In the genomic region with DNA sequence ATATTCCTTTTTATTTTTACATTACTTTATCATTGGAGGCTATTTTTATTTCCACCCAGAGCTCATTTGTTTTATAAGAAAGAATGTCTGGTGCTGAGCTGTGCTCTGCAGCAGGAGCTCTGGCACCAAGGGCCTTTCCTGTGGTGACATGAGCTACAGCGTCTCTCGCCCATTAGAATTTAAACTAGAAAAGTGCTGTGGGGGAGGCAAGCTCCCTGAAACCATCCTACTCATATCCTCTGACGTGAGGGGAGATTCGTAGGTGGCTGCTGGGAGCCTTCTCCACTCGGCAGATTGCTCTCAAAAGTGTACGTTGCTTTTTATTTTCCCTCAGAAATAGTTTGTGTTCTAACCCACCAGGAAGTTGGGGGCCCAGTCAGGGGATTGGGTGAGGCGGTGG, we compare ENCODE assay signal across 10 cellular contexts.
A peak's percentile ranks its signal among the peaks of the same experiment; 100 is the strongest.
DNase-seq lines count a peak whose midpoint lies in the region; ATAC-seq lines count a peak whose summit lies in the region.
"Had no signal": no experiment of that assay in that cellular context is flagged by ENCODE, and none has a peak within 500 bp of the region (broad histone marks: within the 10 kb centered on the region; RNA-seq: fewer than 3 reads in every experiment).

No MANE protein-coding gene starts in this region.

- peaks cover 90% of the 10 kb centered on the region for H3K4me1 Mint-ChIP-seq in activated naive CD4-positive, alpha-beta T cell treated with anti-CD3 and anti-CD28 coated beads, Interleukin-2, amount 50 U/mL, for 24 hours
- peaks cover 91% of the 10 kb centered on the region for H3K4me1 Mint-ChIP-seq in stimulated activated naive CD8-positive, alpha-beta T cell treated with anti-CD3 and anti-CD28 coated beads, Interleukin-15, Interleukin-2, amounts not matched to agents 100 ng/mL and 50 ng/mL, for 24 hours (ENCODE audit: low read depth)

- H3K27me3 ChIP-seq in mesenchymal stem cell (ENCODE audit: control insufficient read depth in 1 of 2, insufficient read depth in 1 of 2, low read length in 2 of 2) = no peaks in the 10 kb centered on the region

- no peaks in the 10 kb centered on the region for H3K79me1 ChIP-seq in mesenchymal stem cell (replicated peaks; ENCODE audit: low read length, poor library complexity, severe bottlenecking)

- H3K4me3 ChIP-seq in mesenchymal stem cell (ENCODE audit: insufficient read depth in 1 of 2, low read depth in 1 of 2, low read length in 2 of 2) = no peak overlapping the region
- H3K4me3 ChIP-seq: A549 had no signal

- peak overlapping the region in 1 of 2 experiments; percentile 60 for H3K18ac ChIP-seq in mesenchymal stem cell (ENCODE audit: low read depth in 1 of 2, low read length in 2 of 2)

- H4K91ac ChIP-seq in mesenchymal stem cell (ENCODE audit: low read length) = no peak overlapping the region

- H3K9ac ChIP-seq in mesenchymal stem cell (ENCODE audit: low read length) = peak overlapping the region; percentile 22

- H3K36me3 Mint-ChIP-seq in activated naive CD4-positive, alpha-beta T cell treated with anti-CD3 and anti-CD28 coated beads, Interleukin-2, amount 50 U/mL, for 24 hours = peaks cover 10% of the 10 kb centered on the region
- H3K36me3 Mint-ChIP-seq in stimulated activated naive CD8-positive, alpha-beta T cell treated with anti-CD3 and anti-CD28 coated beads, Interleukin-15, Interleukin-2, amounts not matched to agents 100 ng/mL and 50 ng/mL, for 24 hours (ENCODE audit: low read depth) = peaks cover 28% of the 10 kb centered on the region

- no peak overlapping the region for H2BK15ac ChIP-seq in mesenchymal stem cell (ENCODE audit: low read depth, poor library complexity, severe bottlenecking)

- no peak overlapping the region for H3K4ac ChIP-seq in mesenchymal stem cell (ENCODE audit: low read depth in 1 of 2, low read length in 2 of 2)

- no peaks in the 10 kb centered on the region for H3K9me3 Mint-ChIP-seq in activated naive CD4-positive, alpha-beta T cell treated with anti-CD3 and anti-CD28 coated beads, Interleukin-2, amount 50 U/mL, for 24 hours
- H3K9me3 Mint-ChIP-seq in stimulated activated naive CD8-positive, alpha-beta T cell treated with anti-CD3 and anti-CD28 coated beads, Interleukin-15, Interleukin-2, amounts not matched to agents 100 ng/mL and 50 ng/mL, for 24 hours = peaks cover 2% of the 10 kb centered on the region

- peak overlapping the region; percentile 96 for H3K27ac Mint-ChIP-seq in activated naive CD4-positive, alpha-beta T cell treated with anti-CD3 and anti-CD28 coated beads, Interleukin-2, amount 50 U/mL, for 24 hours
- H3K27ac Mint-ChIP-seq in stimulated activated naive CD8-positive, alpha-beta T cell treated with anti-CD3 and anti-CD28 coated beads, Interleukin-15, Interleukin-2, amounts not matched to agents 100 ng/mL and 50 ng/mL, for 24 hours = peak overlapping the region; percentile 94

- 48% methylated on average over 6 of the region's 7 CpGs for WGBS in mesenchymal stem cell

- H2BK120ac ChIP-seq in mesenchymal stem cell (ENCODE audit: low read depth, low read length) = no peak overlapping the region

- H3K23ac ChIP-seq in mesenchymal stem cell (ENCODE audit: low read length in 2 of 2) = no peak overlapping the region

- H4K8ac ChIP-seq in mesenchymal stem cell (ENCODE audit: low read length) = no peak overlapping the region

- peak overlapping the region; percentile 82 for H3K4me3 Mint-ChIP-seq in activated naive CD4-positive, alpha-beta T cell treated with anti-CD3 and anti-CD28 coated beads, Interleukin-2, amount 50 U/mL, for 24 hours
- H3K4me3 Mint-ChIP-seq in stimulated activated naive CD8-positive, alpha-beta T cell treated with anti-CD3 and anti-CD28 coated beads, Interleukin-15, Interleukin-2, amounts not matched to agents 100 ng/mL and 50 ng/mL, for 24 hours = peak overlapping the region; percentile 72

- H2BK12ac ChIP-seq in mesenchymal stem cell (ENCODE audit: low read length in 2 of 2) = no peak overlapping the region

- H3K9me3 ChIP-seq in mesenchymal stem cell (ENCODE audit: control insufficient read depth, low read length) = no peaks in the 10 kb centered on the region
- H3K9me3 ChIP-seq: A549 had no signal

- H3K27me3 Mint-ChIP-seq in activated naive CD4-positive, alpha-beta T cell treated with anti-CD3 and anti-CD28 coated beads, Interleukin-2, amount 50 U/mL, for 24 hours = no peaks in the 10 kb centered on the region
- no peaks in the 10 kb centered on the region for H3K27me3 Mint-ChIP-seq in stimulated activated naive CD8-positive, alpha-beta T cell treated with anti-CD3 and anti-CD28 coated beads, Interleukin-15, Interleukin-2, amounts not matched to agents 100 ng/mL and 50 ng/mL, for 24 hours

- DNase-seq in activated CD8-positive, alpha-beta memory T cell treated with anti-CD3 and anti-CD28 coated beads for 4 hours (ENCODE audit: low read depth in 2 of 2) = peak; percentile 30 to 41
- DNase-seq in activated CD8-positive, alpha-beta memory T cell treated with anti-CD3 and anti-CD28 coated beads, Interleukin-2, amount 50 U/mL, for 48 hours = no peak
- peak; percentile 19 for DNase-seq in mesenchymal stem cell
- DNase-seq: NCI-H69 had no signal

- ATAC-seq in GM19351 (IDR thresholded peaks at IDR 0.05; ENCODE audit: unreplicated experiment) = no peak
- no peak for ATAC-seq in HG03196 (IDR thresholded peaks at IDR 0.05; ENCODE audit: unreplicated experiment)
- ATAC-seq in GM18867 (IDR thresholded peaks at IDR 0.05; ENCODE audit: unreplicated experiment) = no peak
- ATAC-seq: A549 had no signal

- no peak overlapping the region for H2AK5ac ChIP-seq in mesenchymal stem cell (ENCODE audit: low read length, severe bottlenecking)

- no peak overlapping the region for H2AFZ ChIP-seq in mesenchymal stem cell (ENCODE audit: low read depth, low read length)

- H3K27ac ChIP-seq in mesenchymal stem cell (ENCODE audit: low read length, poor library complexity, severe bottlenecking) = no peak overlapping the region
- H3K27ac ChIP-seq: A549 had no signal

- H3K4me1 ChIP-seq in mesenchymal stem cell (ENCODE audit: control insufficient read depth, insufficient read depth, low read depth, low read length) = no peaks in the 10 kb centered on the region
- H3K4me1 ChIP-seq: A549 had no signal

- H3K36me3 ChIP-seq in mesenchymal stem cell (ENCODE audit: control insufficient read depth in 1 of 2, insufficient read depth in 2 of 2, low read depth in 1 of 2, low read length in 2 of 2) = peaks cover 0 to 11% of the 10 kb centered on the region in 2 experiments

- no peak overlapping the region for H3K4me2 ChIP-seq in mesenchymal stem cell (ENCODE audit: low read length, poor library complexity, severe bottlenecking)
- H3K4me2 ChIP-seq: A549 had no signal

- no peak overlapping the region for H2BK5ac ChIP-seq in mesenchymal stem cell (ENCODE audit: low read depth, low read length, poor library complexity, severe bottlenecking)

- H3K14ac ChIP-seq in mesenchymal stem cell (ENCODE audit: low read length in 2 of 2) = no peak overlapping the region
